In the genomic region with DNA sequence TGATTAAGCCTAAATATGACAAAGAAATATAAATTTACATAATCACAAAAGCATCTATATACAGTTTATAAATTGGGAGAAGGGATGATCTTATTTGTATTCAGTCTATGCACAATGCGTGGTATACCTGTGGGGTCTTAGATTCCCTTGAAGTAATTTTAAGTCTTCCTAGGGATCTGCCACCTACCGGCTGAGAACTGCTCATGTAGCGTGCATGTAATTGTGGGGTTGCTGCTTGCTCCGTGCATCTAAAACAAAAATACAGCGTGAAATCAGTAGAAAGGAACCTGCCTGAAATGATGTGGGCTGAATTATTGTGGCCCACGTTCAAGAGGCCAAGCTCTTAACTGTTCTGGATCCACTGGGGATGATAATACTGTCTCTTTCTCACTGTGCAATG, we compare ENCODE assay signal across 16 cellular contexts.
"Had no signal": no experiment of that assay in that cellular context is flagged by ENCODE, and none has a peak within 500 bp of the region (broad histone marks: within the 10 kb centered on the region; RNA-seq: fewer than 3 reads in every experiment).

No MANE protein-coding gene starts in this region.

- H3K27me3 ChIP-seq: gastrocnemius medialis, uterus had no signal

- H3K36me3 ChIP-seq: gastrocnemius medialis, left lung, uterus had no signal

- H3K4me3 Mint-ChIP-seq: memory B cell, neural crest cell had no signal

- H3K9me3 Mint-ChIP-seq: activated CD8-positive, alpha-beta T cell treated with anti-CD3 and anti-CD28 coated beads for 36 hours; stimulated activated naive CD8-positive, alpha-beta T cell treated with anti-CD3 and anti-CD28 coated beads, Interleukin-15, amount 100 ng/mL, for 72 hours had no signal

- DNase-seq: activated CD8-positive, alpha-beta memory T cell treated with anti-CD3 and anti-CD28 coated beads, Interleukin-2, amount 50 U/mL, for 4 hours; activated T-cell treated with anti-CD3 and anti-CD28 coated beads, Interleukin-2, amount 50 U/mL, for 72 hours; effector CD4-positive, alpha-beta T cell; gastrocnemius medialis; left lung; stimulated activated CD4-positive, alpha-beta T cell treated with anti-CD3 and anti-CD28 coated beads, Interleukin-4, amount 100 ng/mL, for 1 hour; stimulated activated CD8-positive, alpha-beta memory T cell treated with anti-CD3 and anti-CD28 coated beads, Interleukin-4, amount 100 ng/mL, for 48 hours; T-helper 9 cell; uterus had no signal

- H3K4me1 ChIP-seq: left lung, uterus had no signal

- H3K4me3 ChIP-seq: coronary artery, gastrocnemius medialis, left lung, uterus had no signal

- H3K36me3 Mint-ChIP-seq: memory B cell had no signal

- H3K27ac ChIP-seq: coronary artery, epithelial cell of prostate, gastrocnemius medialis, left lung, uterus had no signal

- H3K9me3 ChIP-seq: gastrocnemius medialis, left lung, uterus had no signal

- H3K27ac Mint-ChIP-seq: activated CD4-positive, alpha-beta T cell treated with anti-CD3 and anti-CD28 coated beads for 36 hours; activated CD8-positive, alpha-beta T cell treated with anti-CD3 and anti-CD28 coated beads for 36 hours; activated T-cell treated with anti-CD3 and anti-CD28 coated beads, Interleukin-2, amount 50 U/mL, for 72 hours; memory B cell; stimulated activated naive CD8-positive, alpha-beta T cell treated with anti-CD3 and anti-CD28 coated beads, Interleukin-15, amount 100 ng/mL, for 72 hours had no signal
